ENCODE assay signal across 21 cellular contexts in genomic region chr20:699342-699741, GRCh38. TPM values are rescaled to one million over a fixed set of nuclear protein-coding genes. Genes with fewer than 3 reads are reported as not detected.
"Had no signal": no experiment of that assay in that cellular context is flagged by ENCODE, and none has a peak within 500 bp of the region (broad histone marks: within the 10 kb centered on the region; RNA-seq: fewer than 3 reads in every experiment).

No MANE protein-coding gene starts in this region.

- FAIRE-seq: pancreas had no signal

- H3K9me3 ChIP-seq: pancreas, vagina had no signal

- H3K27me3 ChIP-seq: vagina had no signal

- H3K9me3 Mint-ChIP-seq: activated T-helper 1 cell treated with anti-CD3 and anti-CD28 coated beads, Interleukin-12 subunit alpha, Interleukin-12 subunit beta, Interleukin-2, Interleukin-4 antibody, amounts not matched to agents 30 ng/mL and 10 ng/mL and 1 ng/mL, durations not matched to agents 14 hours and 24 hours and 36 hours; effector memory CD8-positive, alpha-beta T cell; memory B cell; stimulated activated naive CD8-positive, alpha-beta T cell treated with anti-CD3 and anti-CD28 coated beads, Interleukin-15, Interleukin-2, amounts not matched to agents 100 ng/mL and 50 ng/mL, for 24 hours had no signal

- H3K4me3 ChIP-seq: pancreas, vagina had no signal

- H3K27ac Mint-ChIP-seq: activated CD4-positive, alpha-beta T cell treated with anti-CD3 and anti-CD28 coated beads for 36 hours; activated naive CD8-positive, alpha-beta T cell; activated T-helper 1 cell treated with anti-CD3 and anti-CD28 coated beads, Interleukin-12 subunit alpha, Interleukin-12 subunit beta, Interleukin-2, Interleukin-4 antibody, amounts not matched to agents 30 ng/mL and 10 ng/mL and 1 ng/mL, durations not matched to agents 14 hours and 24 hours and 36 hours; effector memory CD8-positive, alpha-beta T cell; memory B cell; naive thymus-derived CD4-positive, alpha-beta T cell; stimulated activated naive CD8-positive, alpha-beta T cell treated with anti-CD3 and anti-CD28 coated beads, Interleukin-15, Interleukin-2, amounts not matched to agents 100 ng/mL and 50 ng/mL, for 24 hours had no signal

- H3K27me3 Mint-ChIP-seq: activated naive CD8-positive, alpha-beta T cell had no signal

- H3K4me1 ChIP-seq: pancreas, vagina had no signal

- DNase-seq: activated CD4-positive, alpha-beta T cell treated with anti-CD3 and anti-CD28 coated beads for 36 hours; activated CD4-positive, alpha-beta T cell treated with anti-CD3 and anti-CD28 coated beads, Interleukin-2, amount 50 U/mL, for 48 hours; activated gamma-delta T cell treated with Interleukin-2 at 50 U/mL for 16 hours; activated T-cell treated with anti-CD3 and anti-CD28 coated beads for 4 hours; dermis blood vessel endothelial cell; effector memory CD8-positive, alpha-beta T cell; foreskin fibroblast; naive thymus-derived CD4-positive, alpha-beta T cell; T-helper 2 cell; trophoblast cell had no signal

- H3K4me1 Mint-ChIP-seq: activated CD4-positive, alpha-beta T cell treated with anti-CD3 and anti-CD28 coated beads for 36 hours; memory B cell had no signal

- H3K36me3 Mint-ChIP-seq: activated naive CD8-positive, alpha-beta T cell; memory B cell; naive thymus-derived CD4-positive, alpha-beta T cell had no signal

- H3K36me3 ChIP-seq: pancreas, vagina had no signal

- H3K27ac ChIP-seq: epithelial cell of prostate, pancreas, vagina had no signal

- ATAC-seq: activated CD4-positive, alpha-beta T cell treated with anti-CD3 and anti-CD28 coated beads for 36 hours; effector memory CD8-positive, alpha-beta T cell; naive thymus-derived CD4-positive, alpha-beta T cell had no signal

- H3K4me3 Mint-ChIP-seq: activated CD4-positive, alpha-beta T cell treated with anti-CD3 and anti-CD28 coated beads for 36 hours; activated naive CD8-positive, alpha-beta T cell; activated T-helper 1 cell treated with anti-CD3 and anti-CD28 coated beads, Interleukin-12 subunit alpha, Interleukin-12 subunit beta, Interleukin-2, Interleukin-4 antibody, amounts not matched to agents 30 ng/mL and 10 ng/mL and 1 ng/mL, durations not matched to agents 14 hours and 24 hours and 36 hours; effector memory CD8-positive, alpha-beta T cell; memory B cell; naive thymus-derived CD4-positive, alpha-beta T cell; stimulated activated naive CD8-positive, alpha-beta T cell treated with anti-CD3 and anti-CD28 coated beads, Interleukin-15, Interleukin-2, amounts not matched to agents 100 ng/mL and 50 ng/mL, for 24 hours had no signal

RNA-seq across cellular contexts. Expression of gene SCRT2, which starts 23.7 kb away (rescaled TPM):
- total RNA-seq: activated CD4-positive, alpha-beta T cell treated with anti-CD3 and anti-CD28 coated beads for 36 hours; activated T-helper 1 cell treated with anti-CD3 and anti-CD28 coated beads, Interleukin-12 subunit alpha, Interleukin-12 subunit beta, Interleukin-2, Interleukin-4 antibody, amounts not matched to agents 30 ng/mL and 10 ng/mL and 1 ng/mL, durations not matched to agents 14 hours and 24 hours and 36 hours; chondrocyte; dermis blood vessel endothelial cell; kidney epithelial cell; liver; mucosa of gallbladder; naive thymus-derived CD4-positive, alpha-beta T cell; vagina had no signal
- polyA plus RNA-seq: liver; naive thymus-derived CD4-positive, alpha-beta T cell had no signal
